ENCODE assay signal across 25 cellular contexts in the genomic region with DNA sequence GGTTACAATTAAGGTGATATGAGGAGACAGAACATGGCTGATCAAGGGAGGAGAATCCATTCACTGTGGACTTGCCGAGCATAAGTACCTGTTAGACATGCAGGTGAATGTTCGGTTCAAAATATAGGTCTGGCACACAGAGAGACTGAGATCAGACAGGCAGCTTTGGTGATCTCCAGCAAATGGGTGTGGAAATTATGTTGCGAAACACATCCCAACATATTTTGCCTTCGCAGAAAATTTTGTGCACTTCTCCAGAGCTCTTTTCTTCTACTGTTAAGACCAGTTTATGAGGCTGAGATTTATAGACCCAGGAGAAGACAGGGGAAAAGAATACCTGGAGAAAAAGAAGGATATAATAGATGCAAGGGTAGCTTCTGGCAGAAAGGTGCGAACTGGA.
"Had no signal": no experiment of that assay in that cellular context is flagged by ENCODE, and none has a peak within 500 bp of the region (broad histone marks: within the 10 kb centered on the region; RNA-seq: fewer than 3 reads in every experiment).

No MANE protein-coding gene starts in this region.

- H3K27me3 ChIP-seq: pancreas, sigmoid colon, tibial nerve, uterus had no signal

- ATAC-seq: left cardiac atrium; left lobe of liver; left ventricle myocardium superior; lower lobe of right lung; naive thymus-derived CD8-positive, alpha-beta T cell; pancreas; right cardiac atrium; stimulated activated naive CD8-positive, alpha-beta T cell treated with anti-CD3 and anti-CD28 coated beads, Interleukin-15, amount 100 ng/mL, for 72 hours had no signal

- DNase-seq: hippocampal formation; kidney glomerular epithelial cell; left cardiac atrium; left ventricle myocardium superior; lower lobe of right lung; mammary epithelial cell; mesenchymal stem cell; naive thymus-derived CD8-positive, alpha-beta T cell; nucleus accumbens; pancreas; retina; right cardiac atrium; sigmoid colon; stimulated activated CD4-positive, alpha-beta T cell treated with anti-CD3 and anti-CD28 coated beads, Interleukin-1b, Interleukin-23, amount 100 ng/mL, for 48 hours; stimulated activated CD4-positive, alpha-beta T cell treated with anti-CD3 and anti-CD28 coated beads, Interleukin-2, amount 100 ng/mL, for 48 hours; stimulated activated CD4-positive, alpha-beta T cell treated with anti-CD3 and anti-CD28 coated beads, Interleukin-4, amount 100 ng/mL, for 4 hours; stimulated activated CD8-positive, alpha-beta memory T cell treated with anti-CD3 and anti-CD28 coated beads, Interleukin-4, amount 100 ng/mL, for 48 hours; stimulated activated naive CD4-positive, alpha-beta T cell treated with Interleukin-2 at 50 U/mL for 16 hours; stimulated activated naive CD8-positive, alpha-beta T cell treated with anti-CD3 and anti-CD28 coated beads, Interleukin-15, amount 100 ng/mL, for 72 hours; substantia nigra; uterus had no signal

- H3K4me1 ChIP-seq: lower lobe of right lung, pancreas, prostate gland, sigmoid colon, tibial nerve, uterus had no signal

- H3K4me2 ChIP-seq: smooth muscle cell had no signal

- H3K27ac ChIP-seq: lower lobe of right lung, pancreas, prostate gland, sigmoid colon, tibial nerve, uterus had no signal

- H3K4me3 ChIP-seq: lower lobe of right lung, pancreas, prostate gland, sigmoid colon, smooth muscle cell, tibial nerve, uterus had no signal

- H3K9me3 ChIP-seq: lower lobe of right lung, pancreas, prostate gland, sigmoid colon, tibial nerve, uterus had no signal

- H3K36me3 ChIP-seq: lower lobe of right lung, pancreas, prostate gland, sigmoid colon, tibial nerve, uterus had no signal
